In genomic region chr22:17841836-17842235, GRCh38 we compare ENCODE assay signal across 1 cellular context.
TF ChIP-seq lines count a peak whose summit lies in the region.

No MANE protein-coding gene starts in this region.

TF ChIP-seq in H1, 55 proteins besides CTCF, POLR2A, EP300 and RAD21:
- TF ChIP-seq CHD7 (IDR thresholded peaks at IDR 0.05; ENCODE audit: insufficient replicate concordance, low read length) (no peak), ATF2 (IDR thresholded peaks at IDR 0.05; ENCODE audit: low read length) (no peak), MAFK (IDR thresholded peaks at IDR 0.05; ENCODE audit: low read depth, low read length) (no peak), SP2 (IDR thresholded peaks at IDR 0.05; ENCODE audit: low read length) (no peak), RFX5 (IDR thresholded peaks at IDR 0.05; ENCODE audit: borderline replicate concordance, low read depth, low read length) (no peak), JUN (IDR thresholded peaks at IDR 0.05; ENCODE audit: low read depth, low read length) (no peak), HDAC6 (IDR thresholded peaks at IDR 0.05; ENCODE audit: low read depth, low read length) (no peak), HDAC2 (IDR thresholded peaks at IDR 0.05; ENCODE audit: borderline replicate concordance in 1 of 2, low read depth in 2 of 2, low read length in 2 of 2) (no peak), PHF8 (conservative IDR thresholded peaks at IDR 0.05; ENCODE audit: low read depth, low read length) (no peak), CHD2 (IDR thresholded peaks at IDR 0.05; ENCODE audit: low read length) (no peak), BRCA1 (IDR thresholded peaks at IDR 0.05; ENCODE audit: low read depth, low read length) (no peak), YY1 (IDR thresholded peaks at IDR 0.05; ENCODE audit: low read depth, low read length) (no peak), BCL11A (IDR thresholded peaks at IDR 0.05; ENCODE audit: low read depth in 2 of 2, low read length in 2 of 2) (no peak), ASH2L (IDR thresholded peaks at IDR 0.05; ENCODE audit: low read length) (no peak), MAX (IDR thresholded peaks at IDR 0.05) (no peak), TAF7 (optimal IDR thresholded peaks at IDR 0.05; ENCODE audit: borderline replicate concordance, low read depth, low read length) (no peak), TBP (IDR thresholded peaks at IDR 0.05; ENCODE audit: low read depth, low read length) (no peak), RXRA (IDR thresholded peaks at IDR 0.05; ENCODE audit: insufficient read depth, low read depth, low read length) (no peak), SP4 (IDR thresholded peaks at IDR 0.05; ENCODE audit: low read length) (no peak)
- TF ChIP-seq, protein P1, sequence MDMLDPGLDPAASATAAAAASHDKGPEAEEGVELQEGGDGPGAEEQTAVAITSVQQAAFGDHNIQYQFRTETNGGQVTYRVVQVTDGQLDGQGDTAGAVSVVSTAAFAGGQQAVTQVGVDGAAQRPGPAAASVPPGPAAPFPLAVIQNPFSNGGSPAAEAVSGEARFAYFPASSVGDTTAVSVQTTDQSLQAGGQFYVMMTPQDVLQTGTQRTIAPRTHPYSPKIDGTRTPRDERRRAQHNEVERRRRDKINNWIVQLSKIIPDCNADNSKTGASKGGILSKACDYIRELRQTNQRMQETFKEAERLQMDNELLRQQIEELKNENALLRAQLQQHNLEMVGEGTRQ (IDR thresholded peaks at IDR 0.05; ENCODE audit: low read length): no peak
